Comparison of ENCODE assay signal across 13 cellular contexts in the genomic region with DNA sequence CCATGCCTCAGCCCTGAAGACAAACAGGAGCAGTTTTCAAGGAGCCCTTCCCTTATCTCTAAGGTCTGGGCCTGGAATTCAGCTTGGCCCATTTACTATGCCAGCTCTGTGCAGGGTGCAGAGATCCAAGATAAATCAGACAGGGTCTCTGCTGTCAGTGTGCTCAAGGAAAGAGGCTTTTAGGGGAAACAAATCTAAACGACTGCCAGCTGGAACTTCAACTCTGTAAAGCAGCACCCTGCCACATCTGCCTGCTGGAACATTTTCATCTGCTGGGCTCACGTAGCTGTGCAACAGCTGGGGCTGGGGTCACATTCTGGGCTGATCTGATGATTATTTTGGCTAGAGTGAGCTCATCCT. TPM values are rescaled to one million over a fixed set of nuclear protein-coding genes. Genes with fewer than 3 reads are reported as not detected.
DNase-seq lines count a peak whose midpoint lies in the region; ATAC-seq and TF ChIP-seq lines count a peak whose summit lies in the region.
"Had no signal": no experiment of that assay in that cellular context is flagged by ENCODE, and none has a peak within 500 bp of the region (broad histone marks: within the 10 kb centered on the region; RNA-seq: fewer than 3 reads in every experiment).

No MANE protein-coding gene starts in this region.

- DNase-seq in Calu3 (no peak), T-helper 17 cell (no peak), right cardiac atrium (peak; percentile 20 to 65 (median 63)), neural progenitor cell (ENCODE audit: low spot score) (no peak), caudate nucleus (lab: John Stamatoyannopoulos, UW) (no peak), NCI-H526 (lab: John Stamatoyannopoulos, UW) (no peak), hippocampal formation (lab: John Stamatoyannopoulos, UW) (no peak)
- DNase-seq: activated CD4-positive, alpha-beta T cell treated with anti-CD3 and anti-CD28 coated beads for 48 hours; activated T-cell treated with anti-CD3 and anti-CD28 coated beads, Interleukin-2, amount 50 U/mL, for 72 hours; GOT3 had no signal

- no peak overlapping the region for H3K4me2 ChIP-seq in neural progenitor cell

- WGBS in right cardiac atrium = 18% methylated on average over 2 of the region's 2 CpGs

- H3K27ac Mint-ChIP-seq in Calu3 (ENCODE audit: unreplicated experiment) (peak overlapping the region; percentile 81), T-helper 17 cell (peak overlapping the region; percentile 11), neural progenitor cell (peak overlapping the region; percentile 33)
- H3K27ac Mint-ChIP-seq: activated T-cell treated with anti-CD3 and anti-CD28 coated beads, Interleukin-2, amount 50 U/mL, for 72 hours had no signal

- H3K27ac ChIP-seq in right cardiac atrium (ENCODE audit: low read length) (no peak overlapping the region), neural progenitor cell (no peak overlapping the region), caudate nucleus (ENCODE audit: low read depth, low read length) (no peak overlapping the region)
- H3K27ac ChIP-seq: ascending aorta had no signal

- H3K4me3 ChIP-seq in right cardiac atrium (ENCODE audit: low read length) (no peak overlapping the region), neural progenitor cell (no peak overlapping the region)
- H3K4me3 ChIP-seq: ascending aorta had no signal

- no peaks in the 10 kb centered on the region for H3F3A ChIP-seq in neural progenitor cell (ENCODE audit: low read depth)

- ATAC-seq in T-helper 17 cell (no peak), right cardiac atrium (no peak), HG03521 (IDR thresholded peaks at IDR 0.05; ENCODE audit: unreplicated experiment) (no peak)

- no peaks in the 10 kb centered on the region for H3K9me3 Mint-ChIP-seq in Calu3 (ENCODE audit: low read depth, unreplicated experiment)
- H3K9me3 Mint-ChIP-seq in neural progenitor cell = no peaks in the 10 kb centered on the region
- H3K9me3 Mint-ChIP-seq: activated T-cell treated with anti-CD3 and anti-CD28 coated beads, Interleukin-2, amount 50 U/mL, for 72 hours had no signal

- peaks cover 89% of the 10 kb centered on the region for H3K4me1 Mint-ChIP-seq in Calu3 (ENCODE audit: low read depth, unreplicated experiment)
- H3K4me1 Mint-ChIP-seq in T-helper 17 cell = peaks cover 8% of the 10 kb centered on the region
- peaks cover 15% of the 10 kb centered on the region for H3K4me1 Mint-ChIP-seq in neural progenitor cell

- H2AFZ ChIP-seq in neural progenitor cell (replicated peaks) = peak overlapping the region; percentile 70

- intact Hi-C loops in Calu3 (cut with micrococcal nuclease; ENCODE audit: unreplicated experiment) (loop anchor here (5.0 kb wide), 2 partner anchors 41 to 226 kb away; no protein-coding TSS in a partner anchor), right cardiac atrium (cut with DNase I) (no loop called here)

- peaks cover 36% of the 10 kb centered on the region for H3K36me3 Mint-ChIP-seq in Calu3 (ENCODE audit: insufficient read depth, unreplicated experiment)
- H3K36me3 Mint-ChIP-seq in T-helper 17 cell (ENCODE audit: low read depth) = no peaks in the 10 kb centered on the region
- no peaks in the 10 kb centered on the region for H3K36me3 Mint-ChIP-seq in neural progenitor cell

- no peak for TF ChIP-seq CTCF in Calu3 (IDR thresholded peaks at IDR 0.05; ENCODE audit: unreplicated experiment)
- no peak for TF ChIP-seq CTCF in neural progenitor cell (IDR thresholded peaks at IDR 0.05)

- H3K9ac ChIP-seq in neural progenitor cell = no peak overlapping the region

- CTCF ChIA-PET in Calu3 (lab: Charles Lee) = interaction anchor here (0.9 to 2.0 kb wide), 10 partner anchors 9 to 191 kb away, joined by 3 to 16 read pairs (median 6); a partner anchor contains a TSS

- BruUV-seq in Calu3 (replicated peaks; lab: Mats Ljungman, UMichigan) = TSS peak; percentile 93

- H3K79me2 ChIP-seq in neural progenitor cell (ENCODE audit: low read depth) = no peaks in the 10 kb centered on the region

- H3K4me1 ChIP-seq in right cardiac atrium (ENCODE audit: control insufficient read depth, insufficient read depth, low read length) = peaks cover 5% of the 10 kb centered on the region
- H3K4me1 ChIP-seq in neural progenitor cell = peaks cover 8% of the 10 kb centered on the region
- H3K4me1 ChIP-seq: ascending aorta had no signal

- H3K9me3 ChIP-seq in T-helper 17 cell (ENCODE audit: control insufficient read depth, low read length, poor library complexity, severe bottlenecking) = no peaks in the 10 kb centered on the region
- no peaks in the 10 kb centered on the region for H3K9me3 ChIP-seq in right cardiac atrium (ENCODE audit: control insufficient read depth, low read length)
- no peaks in the 10 kb centered on the region for H3K9me3 ChIP-seq in neural progenitor cell (ENCODE audit: low read depth)
- H3K9me3 ChIP-seq: ascending aorta had no signal

- H3K27me3 Mint-ChIP-seq in Calu3 (ENCODE audit: unreplicated experiment) (no peaks in the 10 kb centered on the region), T-helper 17 cell (peaks cover 13% of the 10 kb centered on the region), neural progenitor cell (ENCODE audit: insufficient read depth, low read depth) (peaks cover 7% of the 10 kb centered on the region)

- no peaks in the 10 kb centered on the region for H4K20me1 ChIP-seq in neural progenitor cell (ENCODE audit: low read depth)

- peak overlapping the region; percentile 51 for H3K4me3 Mint-ChIP-seq in Calu3 (ENCODE audit: low read depth, unreplicated experiment)
- no peak overlapping the region for H3K4me3 Mint-ChIP-seq in T-helper 17 cell
- H3K4me3 Mint-ChIP-seq in neural progenitor cell = no peak overlapping the region
- H3K4me3 Mint-ChIP-seq: activated T-cell treated with anti-CD3 and anti-CD28 coated beads, Interleukin-2, amount 50 U/mL, for 72 hours had no signal

- H3K36me3 ChIP-seq in neural progenitor cell = no peaks in the 10 kb centered on the region
- H3K36me3 ChIP-seq: ascending aorta had no signal

- no peaks in the 10 kb centered on the region for H3K27me3 ChIP-seq in right cardiac atrium (ENCODE audit: control insufficient read depth, insufficient read depth)
- no peaks in the 10 kb centered on the region for H3K27me3 ChIP-seq in neural progenitor cell
- H3K27me3 ChIP-seq: ascending aorta had no signal

RNA-seq across cellular contexts. Expression of a gene that starts 19.8 kb away (rescaled TPM):
- total RNA-seq in Calu3 (2022) (286 and 299 TPM in 2 replicates), T-helper 17 cell (under 1 TPM; 0.34 to 0.65 TPM), right cardiac atrium (under 1 TPM; 0.17 to 0.47 (median 0.27) TPM), neural progenitor cell (ENCODE audit: low replicate concordance) (0.12 TPM in 1 of 2 replicates, not detected in the other)
- 0.14 TPM for polyA plus RNA-seq in right cardiac atrium
- total RNA-seq: activated T-cell treated with anti-CD3 and anti-CD28 coated beads, Interleukin-2, amount 50 U/mL, for 72 hours; ascending aorta; T-helper 2 cell treated with Interferon-gamma antibody and Interleukin-4, amounts not matched to agents 100 ng/mL and 5 ng/mL, for 36 hours had no signal

Comparison
In these comparisons a context has a peak if more than half of its experiments do, and no peak if none do; other contexts are left out.
1. DNase-seq: peak in right cardiac atrium (3 of 3); none in Calu3 (single experiment), T-helper 17 cell (0 of 3), neural progenitor cell (single experiment), caudate nucleus (0 of 61), NCI-H526 (0 of 2) and hippocampal formation (0 of 2).
2. H3K27ac Mint-ChIP-seq: peak in every context shown above with its lines; median percentile 81 in Calu3; 33 in neural progenitor cell; 11 in T-helper 17 cell.
3. RNA of a gene that starts 19.8 kb away (total RNA-seq): 286 to 299 TPM in Calu3; 0.34 to 0.65 TPM in T-helper 17 cell, 0.17 to 0.47 TPM in right cardiac atrium and 0.12 TPM in neural progenitor cell; every median in the first group is over 100 times any median in the second.